In genomic region chr1:180502361-180503273, GRCh38 we compare ENCODE assay signal across 1 cellular context.
TF ChIP-seq lines count a peak whose summit lies in the region.

TSS of gene ACBD6 (minus strand) at chr1:180502577. CDS start at chr1:180502266, 311 bp downstream.

TF ChIP-seq in HCT116, 20 proteins besides CTCF, POLR2A, EP300 and RAD21 (continued from another document):
- peak; percentile 72 for TF ChIP-seq YY1 (IDR thresholded peaks at IDR 0.05; ENCODE audit: extremely low read depth, insufficient replicate concordance, low read depth, low read length)
- peak; percentile 61 for TF ChIP-seq TCF7L2 (IDR thresholded peaks at IDR 0.05; ENCODE audit: borderline replicate concordance, extremely low read depth, insufficient read depth, insufficient read length)
- no peak for TF ChIP-seq SRF (IDR thresholded peaks at IDR 0.05; ENCODE audit: low read depth)
- TF ChIP-seq ATF3 (IDR thresholded peaks at IDR 0.05) = no peak
TF ChIP-seq in HCT116: peak in this region for 10.
